Comparison of ENCODE assay signal across 9 cellular contexts in genomic region chr1:75133754-75134655, GRCh38. TPM values are rescaled to one million over a fixed set of nuclear protein-coding genes. Genes with fewer than 3 reads are reported as not detected.
DNase-seq lines count a peak whose midpoint lies in the region; ATAC-seq and TF ChIP-seq lines count a peak whose summit lies in the region.
"Had no signal": no experiment of that assay in that cellular context is flagged by ENCODE, and none has a peak within 500 bp of the region (broad histone marks: within the 10 kb centered on the region; RNA-seq: fewer than 3 reads in every experiment).

LHX8 (plus strand) TSS chr1:75134388; CDS start chr1:75136615, 2,227 bp downstream.

- H3K27me3 Mint-ChIP-seq in neural crest cell (ENCODE audit: low read depth): peaks cover 100% of the 10 kb centered on the region

- no peak within 1 kb of the TSS for H3K27ac Mint-ChIP-seq in neural crest cell (ENCODE audit: unreplicated experiment)

- DNase-seq in Karpas-422: no peak
- DNase-seq in neural crest cell (ENCODE audit: low read depth, low spot score): peak; percentile 20
- no peak for DNase-seq in DMS153 (lab: John Stamatoyannopoulos, UW)
- no peak for DNase-seq in GM20000 (ENCODE audit: low spot score)
- no peak for DNase-seq in uterus
- DNase-seq: occipital lobe had no signal

- no peaks in the 10 kb centered on the region for H3K4me1 ChIP-seq in DOHH2 (ENCODE audit: control insufficient read depth, low read length)
- peaks cover 19% of the 10 kb centered on the region for H3K4me1 ChIP-seq in Karpas-422 (ENCODE audit: low read length)
- peaks cover 48% of the 10 kb centered on the region for H3K4me1 ChIP-seq in ectodermal cell (ENCODE audit: control insufficient read depth, insufficient read depth, low read length)
- H3K4me1 ChIP-seq in uterus: peaks cover 0 to 11% of the 10 kb centered on the region in 2 donors

- H3K27ac ChIP-seq in DOHH2 (ENCODE audit: low read depth, low read length): no peak within 1 kb of the TSS
- no peak within 1 kb of the TSS for H3K27ac ChIP-seq in Karpas-422 (ENCODE audit: low read length)
- no peak within 1 kb of the TSS for H3K27ac ChIP-seq in ectodermal cell (ENCODE audit: insufficient read depth, low read depth, low read length, poor library complexity, severe bottlenecking)
- peak within 1 kb of the TSS in 1 of 2 donors; percentile 17 for H3K27ac ChIP-seq in uterus

- H3K4me2 ChIP-seq in DOHH2 (ENCODE audit: low read length) (peak within 1 kb of the TSS; percentile 8), Karpas-422 (ENCODE audit: low read depth, low read length, poor library complexity, severe bottlenecking) (peak within 1 kb of the TSS; percentile 55)

- TF ChIP-seq CTCF in DOHH2 (IDR thresholded peaks at IDR 0.05; ENCODE audit: low read depth, low read length, poor library complexity, severe bottlenecking): no peak
- no peak for TF ChIP-seq CTCF in neural crest cell (conservative IDR thresholded peaks at IDR 0.05)
- no peak for TF ChIP-seq CTCF in GM20000 (IDR thresholded peaks at IDR 0.05; ENCODE audit: extremely low read depth, missing control alignments)
- TF ChIP-seq CTCF in uterus (IDR thresholded peaks at IDR 0.05): no peak

- peaks cover 38% of the 10 kb centered on the region for H3K27me3 ChIP-seq in DOHH2 (ENCODE audit: control insufficient read depth, low read length)
- no peaks in the 10 kb centered on the region for H3K27me3 ChIP-seq in Karpas-422 (ENCODE audit: low read length)
- peaks cover 100% of the 10 kb centered on the region for H3K27me3 ChIP-seq in ectodermal cell (ENCODE audit: control insufficient read depth, insufficient read depth, low read length, poor library complexity, severe bottlenecking)
- H3K27me3 ChIP-seq in uterus: peaks cover 0 to 71% of the 10 kb centered on the region in 2 donors

- H3K4me3 Mint-ChIP-seq in neural crest cell: peak within 1 kb of the TSS; percentile 81

- no peaks in the 10 kb centered on the region for H3K9me3 Mint-ChIP-seq in neural crest cell

- H3K9ac ChIP-seq in Karpas-422 (ENCODE audit: low read length): no peak within 1 kb of the TSS

- H3K4me3 ChIP-seq in DOHH2 (ENCODE audit: low read length) (peak within 1 kb of the TSS; percentile 3; the same call in 1 of the 2 replicates), Karpas-422 (ENCODE audit: low read length) (peak within 1 kb of the TSS; percentile 32; the same call in 1 of the 2 replicates), ectodermal cell (ENCODE audit: insufficient read depth, low read depth, low read length) (peak within 1 kb of the TSS; percentile 31), uterus (peak within 1 kb of the TSS in 1 of 2 donors; percentile 13)

- H3K9me2 ChIP-seq in DOHH2 (replicated peaks; ENCODE audit: control insufficient read depth, low read length) (no peaks in the 10 kb centered on the region), Karpas-422 (replicated peaks; ENCODE audit: insufficient read depth, low read length) (no peaks in the 10 kb centered on the region)

- intact Hi-C loops in uterus (cut with DNase I; ENCODE audit: low total_unique reads): no loop called here

- H4K20me1 ChIP-seq in DOHH2 (ENCODE audit: control insufficient read depth, insufficient read depth, low read depth, low read length) (no peaks in the 10 kb centered on the region), Karpas-422 (ENCODE audit: insufficient read depth, low read depth, low read length) (no peaks in the 10 kb centered on the region)

- TF ChIP-seq POLR2A in uterus (IDR thresholded peaks at IDR 0.05): no peak

- H3F3A ChIP-seq in DOHH2 (ENCODE audit: control insufficient read depth, insufficient read depth): no peaks in the 10 kb centered on the region

- H3K79me2 ChIP-seq in DOHH2 (ENCODE audit: control insufficient read depth, low read length) (no peaks in the 10 kb centered on the region), Karpas-422 (ENCODE audit: low read length) (no peaks in the 10 kb centered on the region)

- H3K36me3 Mint-ChIP-seq in neural crest cell (ENCODE audit: low read depth): no peaks in the 10 kb centered on the region

- H3K4me1 Mint-ChIP-seq in neural crest cell: peaks cover 41% of the 10 kb centered on the region

- no peak within 1 kb of the TSS for H2AFZ ChIP-seq in Karpas-422 (ENCODE audit: low read length)

- 0% methylated on average over 22 to 23 of the region's 23 CpGs for WGBS in ectodermal cell, 2 experiments

- H3K36me3 ChIP-seq in DOHH2 (ENCODE audit: control insufficient read depth, low read length) (no peaks in the 10 kb centered on the region), Karpas-422 (ENCODE audit: insufficient read depth, low read length) (no peaks in the 10 kb centered on the region), ectodermal cell (ENCODE audit: control insufficient read depth, insufficient read depth, low read length) (no peaks in the 10 kb centered on the region), uterus (no peaks in the 10 kb centered on the region)

- H3K9me3 ChIP-seq in DOHH2 (ENCODE audit: control insufficient read depth, insufficient read depth, low read length) (no peaks in the 10 kb centered on the region; the same call in 1 of the 2 replicates), Karpas-422 (ENCODE audit: low read length) (no peaks in the 10 kb centered on the region), ectodermal cell (ENCODE audit: control insufficient read depth, low read length) (no peaks in the 10 kb centered on the region), uterus (no peaks in the 10 kb centered on the region)

- no peak for ATAC-seq in HG02981 (IDR thresholded peaks at IDR 0.05; ENCODE audit: unreplicated experiment)

RNA-seq across cellular contexts. Expression of gene LHX8, which starts in this region (rescaled TPM):
- total RNA-seq in Karpas-422 (2014; rRNA removed; shearing (Covaris generic); ENCODE audit: low replicate concordance): not detected in 2 replicates
- not detected for polyA plus RNA-seq in ectodermal cell (2013, experiment 1 of 4)
- polyA plus RNA-seq in ectodermal cell (2013, experiment 2 of 4): 0.11 TPM
- not detected for polyA plus RNA-seq in ectodermal cell (2013, experiment 3 of 4)
- polyA plus RNA-seq in ectodermal cell (2013, experiment 4 of 4): not detected
- total RNA-seq in neural crest cell: not detected in 2 replicates
- 1 to 10 TPM in 1 of 4 donors, under 1 TPM in 1, not detected in 2; 0.48 to 1.3 TPM for total RNA-seq in uterus
- total RNA-seq: occipital lobe had no signal

Comparison
In these comparisons a context has a peak if more than half of its experiments do, and no peak if none do; other contexts are left out.
1. Peak in DNase-seq in neural crest cell; RNA of the gene not detected or under 1 TPM.